8 cellular contexts compared by ENCODE assay signal in the genomic region with DNA sequence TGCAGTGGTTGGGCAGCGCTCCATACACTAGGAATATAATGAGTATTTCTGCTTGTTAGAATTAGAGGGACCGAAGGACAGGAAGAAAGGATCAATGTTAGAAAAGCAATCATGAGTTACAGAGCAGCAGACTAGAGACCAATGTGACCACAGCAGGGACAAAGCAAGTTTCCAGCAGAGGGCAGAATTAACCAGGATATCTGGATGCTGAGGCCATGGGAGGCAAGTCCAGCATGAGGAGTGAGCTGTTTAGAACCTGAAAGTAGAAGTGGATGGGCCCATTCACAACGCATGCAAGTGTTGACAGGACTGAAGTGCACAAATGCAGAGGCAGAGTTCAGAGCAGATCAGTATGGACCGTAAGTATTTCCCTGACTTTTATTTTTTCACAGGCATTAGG.
DNase-seq lines count a peak whose midpoint lies in the region; ATAC-seq, FAIRE-seq and TF ChIP-seq lines count a peak whose summit lies in the region.

No MANE protein-coding gene starts in this region.

- H3K36me3 ChIP-seq in H1 (ENCODE audit: control insufficient read depth in 2 of 4, insufficient read depth in 4 of 4, low read length in 3 of 4) (no peaks in the 10 kb centered on the region), pancreas (no peaks in the 10 kb centered on the region)

- H3K4me1 ChIP-seq in H9 (ENCODE audit: insufficient read depth, low read length) = no peaks in the 10 kb centered on the region
- peaks cover 0 to 3% (median 1%) of the 10 kb centered on the region in 4 experiments; a peak in 2 of 7 replicates for H3K4me1 ChIP-seq in H1 (replicated peaks in 1 of 4; ENCODE audit: control insufficient read depth in 3 of 4, insufficient read depth in 4 of 4, low read length in 3 of 4)
- H3K4me1 ChIP-seq in pancreas = no peaks in the 10 kb centered on the region

- H2AK5ac ChIP-seq in H9 (ENCODE audit: insufficient read length, low read length) = no peak overlapping the region
- H2AK5ac ChIP-seq in H1 (ENCODE audit: low read depth, low read length) = no peak overlapping the region

- H4K8ac ChIP-seq in H9 (replicated peaks; ENCODE audit: insufficient read length, low read depth, low read length) (no peak overlapping the region), H1 (ENCODE audit: extremely low read depth, insufficient read depth, low read length) (no peak overlapping the region)

- no peak overlapping the region for H2AFZ ChIP-seq in H9 (ENCODE audit: low read length)
- H2AFZ ChIP-seq in H1 (ENCODE audit: low read length) = 0 out of 2 replicates have a peak overlapping the region, but pooled peaks have one; percentile 21

- no peak overlapping the region for H3T11ph ChIP-seq in H9 (ENCODE audit: low read length)

- no peak overlapping the region for H2BK5ac ChIP-seq in H9 (ENCODE audit: insufficient read length, low read length)
- H2BK5ac ChIP-seq in H1 (ENCODE audit: low read depth, low read length) = no peak overlapping the region

- TF ChIP-seq RAD21 in H1 (IDR thresholded peaks at IDR 0.05 in 1 of 2, conservative IDR thresholded peaks at IDR 0.05 in 1 of 2; ENCODE audit: low read depth in 2 of 2, low read length in 2 of 2) = peak; percentile 97 to 99

- TF ChIP-seq POLR2A in H1 (IDR thresholded peaks at IDR 0.05; ENCODE audit: control extremely low read depth in 1 of 2, low read depth in 2 of 2, low read length in 2 of 2) (no peak), lower leg skin (IDR thresholded peaks at IDR 0.05) (no peak), GM18505 (IDR thresholded peaks at IDR 0.05; ENCODE audit: borderline replicate concordance, extremely low read depth, insufficient read depth, insufficient read length) (no peak)

- H3K9me3 ChIP-seq in H9 (ENCODE audit: control insufficient read depth, low read depth, low read length) (no peaks in the 10 kb centered on the region), H1 (ENCODE audit: insufficient read depth in 2 of 2, low read depth in 1 of 2, low read length in 1 of 2) (no peaks in the 10 kb centered on the region), pancreas (no peaks in the 10 kb centered on the region)

- POLR2A ChIA-PET in H1 (lab: Charles Lee; ENCODE audit: partially characterized antibody) = no interaction called here

- no peak overlapping the region for H4K5ac ChIP-seq in H9 (ENCODE audit: insufficient read length, low read depth, low read length)
- no peak overlapping the region for H4K5ac ChIP-seq in H1 (ENCODE audit: insufficient read length, low read depth, low read length)

- H3K4me3 ChIP-seq in H1 (ENCODE audit: extremely low read depth in 1 of 4, insufficient read depth in 2 of 4, low read depth in 3 of 4, low read length in 4 of 4) (no peak overlapping the region), pancreas (no peak overlapping the region), lower leg skin (ENCODE audit: low read depth, poor library complexity, severe bottlenecking) (no peak overlapping the region)

- H3K18ac ChIP-seq in H9 (ENCODE audit: insufficient read length, low read depth, low read length) = no peak overlapping the region
- no peak overlapping the region for H3K18ac ChIP-seq in H1 (ENCODE audit: extremely low read depth, low read length)

- ATAC-seq in pancreas (peak in 3 of 4 donors; percentile 81 to 83 (median 81)), GM18868 (IDR thresholded peaks at IDR 0.05; ENCODE audit: unreplicated experiment) (no peak), GM18505 (IDR thresholded peaks at IDR 0.05; ENCODE audit: unreplicated experiment) (no peak)

- TF ChIP-seq EP300 in H1 (IDR thresholded peaks at IDR 0.05; ENCODE audit: borderline replicate concordance in 1 of 2, low read depth in 2 of 2, low read length in 2 of 2) = peak in 1 of 2 experiments; percentile 25; a peak in 1 of 3 replicates

- CTCF ChIA-PET in H1 (lab: Charles Lee; ENCODE audit: partially characterized antibody) = interaction anchor here (0.5 to 2.1 kb wide), 22 partner anchors 10 to 1040 kb away, joined by 3 to 12 read pairs (median 3); no protein-coding TSS in a partner anchor

- no peak overlapping the region for H3K4me2 ChIP-seq in H9 (ENCODE audit: insufficient read depth, insufficient read length, low read length)
- no peak overlapping the region for H3K4me2 ChIP-seq in H1 (ENCODE audit: insufficient read depth in 1 of 2, low read depth in 2 of 2, low read length in 2 of 2)

- FAIRE-seq in H1 (lab: Jason Lieb, UNC) (peak; percentile 95), pancreas (lab: Jason Lieb, UNC) (no peak)

- H3K14ac ChIP-seq in H9 (ENCODE audit: insufficient read depth, low read length) (no peak overlapping the region), H1 (ENCODE audit: insufficient read length) (no peak overlapping the region)

- H3K9me3 Mint-ChIP-seq in H9 = no peaks in the 10 kb centered on the region; a peak in 2 of 5 replicates

- TF ChIP-seq CTCF in H9 (conservative IDR thresholded peaks at IDR 0.05) (peak; percentile 80), H1 (IDR thresholded peaks at IDR 0.05; ENCODE audit: control extremely low read depth in 1 of 3, insufficient read depth in 1 of 3, low read depth in 1 of 3, low read length in 3 of 3) (peak; percentile 50 to 89 (median 80)), pancreas (IDR thresholded peaks at IDR 0.05) (peak in 2 of 4 donors; percentile 20 to 23), lower leg skin (IDR thresholded peaks at IDR 0.05) (no peak)

- H3K9ac ChIP-seq in H9 (ENCODE audit: extremely low read depth, insufficient read length, low read length) = no peak overlapping the region
- no peak overlapping the region for H3K9ac ChIP-seq in H1 (replicated peaks in 1 of 4; ENCODE audit: extremely low read depth in 1 of 4, low read depth in 3 of 4, low read length in 3 of 4)

- H2BK12ac ChIP-seq in H9 (ENCODE audit: insufficient read length, low read depth, low read length) (no peak overlapping the region), H1 (ENCODE audit: low read depth, low read length) (no peak overlapping the region)

- H3K4me1 Mint-ChIP-seq in H9 = peaks cover 14 to 16% of the 10 kb centered on the region in 2 experiments

- H3K4ac ChIP-seq in H9 (ENCODE audit: low read depth, low read length) = no peak overlapping the region
- no peak overlapping the region for H3K4ac ChIP-seq in H1 (replicated peaks; ENCODE audit: insufficient read length, low read depth, low read length)

- H4K91ac ChIP-seq in H9 (ENCODE audit: insufficient read length, low read depth, low read length) (no peak overlapping the region), H1 (replicated peaks; ENCODE audit: insufficient read length, low read length) (no peak overlapping the region)

- H2BK20ac ChIP-seq in H9 (ENCODE audit: low read depth, low read length, poor library complexity, severe bottlenecking) (no peak overlapping the region), H1 (ENCODE audit: low read length) (no peak overlapping the region)

- H3K4me3 Mint-ChIP-seq in H9 = no peak overlapping the region

- no peaks in the 10 kb centered on the region for H3K23me2 ChIP-seq in H9 (ENCODE audit: insufficient read length, low read depth, low read length, poor library complexity, severe bottlenecking)
- H3K23me2 ChIP-seq in H1 (ENCODE audit: low read depth, low read length) = no peaks in the 10 kb centered on the region

- H2BK15ac ChIP-seq in H9 (ENCODE audit: low read depth, low read length) = no peak overlapping the region
- H2BK15ac ChIP-seq in H1 (ENCODE audit: low read length) = no peak overlapping the region

- H3K79me1 ChIP-seq in H9 (ENCODE audit: insufficient read depth, low read depth, low read length, poor library complexity, severe bottlenecking) (no peaks in the 10 kb centered on the region), H1 (ENCODE audit: low read depth, low read length) (no peaks in the 10 kb centered on the region)

- H3K27me3 Mint-ChIP-seq in H9 (ENCODE audit: low read depth) = no peaks in the 10 kb centered on the region

- H2BK120ac ChIP-seq in H9 (ENCODE audit: low read depth, low read length, poor library complexity, severe bottlenecking) (no peak overlapping the region), H1 (replicated peaks; ENCODE audit: low read depth, low read length) (no peak overlapping the region)

- intact Hi-C loops in pancreas (cut with DNase I) = loop anchor here in 1 of 3 donors (10.0 kb wide), 1 partner anchor 1039 kb away; no protein-coding TSS in a partner anchor
- intact Hi-C loops in lower leg skin (cut with DNase I; ENCODE audit: low total_unique reads) = no loop called here

- H4K20me1 ChIP-seq in H9 (ENCODE audit: control insufficient read depth, insufficient read depth, insufficient read length) = no peaks in the 10 kb centered on the region
- H4K20me1 ChIP-seq in H1 (replicated peaks in 1 of 2; ENCODE audit: control insufficient read depth in 1 of 2, insufficient read depth in 2 of 2, low read length in 2 of 2) = no peaks in the 10 kb centered on the region

- peak; percentile 79 for DNase-seq in H9
- peak; percentile 7 for DNase-seq in NCI-H345 treated with DMSO at 0.1 percent for 48 hours (lab: John Stamatoyannopoulos, UW; ENCODE audit: unreplicated experiment)
- peak; percentile 60 to 62 for DNase-seq in H1 (ENCODE audit: low read depth in 1 of 2, low spot score in 2 of 2)
- DNase-seq in pancreas = peak in 2 of 6 donors; percentile 13 to 37
- no peak for DNase-seq in activated CD4-positive, alpha-beta T cell treated with anti-CD3 and anti-CD28 coated beads, Interleukin-2, amount 50 U/mL, for 48 hours
- no peak for DNase-seq in lower leg skin (ENCODE audit: low spot score in 2 of 2)

- no peak overlapping the region for H3K56ac ChIP-seq in H9 (ENCODE audit: insufficient read length, low read depth, low read length)
- H3K56ac ChIP-seq in H1 (replicated peaks; ENCODE audit: insufficient read length, low read depth, low read length) = no peak overlapping the region

- H3K27ac ChIP-seq in H9 (ENCODE audit: insufficient read length, low read depth, low read length) (no peak overlapping the region), H1 (ENCODE audit: low read depth, low read length) (no peak overlapping the region), pancreas (no peak overlapping the region)

- no peaks in the 10 kb centered on the region for H3K27me3 ChIP-seq in H9 (ENCODE audit: insufficient read depth, low read length)
- H3K27me3 ChIP-seq in H1 (replicated peaks in 1 of 4; ENCODE audit: control insufficient read depth in 3 of 4, extremely low read depth in 1 of 4, insufficient read depth in 3 of 4, low read length in 3 of 4) = no peaks in the 10 kb centered on the region
- H3K27me3 ChIP-seq in pancreas = no peaks in the 10 kb centered on the region

- H3K23ac ChIP-seq in H9 (ENCODE audit: insufficient read length, low read depth, low read length) (no peak overlapping the region), H1 (ENCODE audit: insufficient read length) (no peak overlapping the region)

- H3K27ac Mint-ChIP-seq in H9 = no peak overlapping the region

- H3K36me3 Mint-ChIP-seq in H9 (ENCODE audit: insufficient read depth in 1 of 3, low read depth in 3 of 3) = no peaks in the 10 kb centered on the region

- no peaks in the 10 kb centered on the region for H3K79me2 ChIP-seq in H9 (ENCODE audit: insufficient read depth, low read length)
- H3K79me2 ChIP-seq in H1 (ENCODE audit: control insufficient read depth in 1 of 2, insufficient read depth in 2 of 2, low read length in 2 of 2) = no peaks in the 10 kb centered on the region

- no CpG with 5 or more reads among the region's 4 CpGs for WGBS in H9 (ENCODE audit: extremely low coverage, insufficient read length, low lambda C conversion rate)
- WGBS in H1 (ENCODE audit: extremely low coverage in 1 of 2, insufficient coverage in 1 of 2, insufficient read length in 1 of 2, insufficient replicate concordance in 2 of 2, low coverage in 1 of 2, low lambda C conversion rate in 2 of 2, missing lambda C conversion rate in 1 of 2), 2 experiments = 52% methylated on average over 4 of the region's 4 CpGs; no CpG with 5 or more reads in 1 of the 2 experiments
- WGBS in pancreas, 2 donors = 31 to 35% methylated on average over 4 of the region's 4 CpGs
- WGBS in lower leg skin, 2 donors = 45 to 57% methylated on average over 4 of the region's 4 CpGs

Comparison
In these comparisons a context has a peak if more than half of its experiments do, and no peak if none do; other contexts are left out.
1. DNase-seq: peak in H9 (single experiment), NCI-H345 treated with DMSO at 0.1 percent for 48 hours (single experiment) and H1 (2 of 2); none in activated CD4-positive, alpha-beta T cell treated with anti-CD3 and anti-CD28 coated beads, Interleukin-2, amount 50 U/mL, for 48 hours (0 of 2) and lower leg skin (0 of 2).
2. CTCF ChIP-seq: peak in H9 (single experiment) and H1 (3 of 3); none in lower leg skin (0 of 3).
3. ATAC-seq: peak in pancreas (3 of 4); none in GM18868 (single experiment) and GM18505 (single experiment).